Comparison of ENCODE assay signal across 22 cellular contexts in genomic region chr11:46876471-46876870, GRCh38. TPM values are rescaled to one million over a fixed set of nuclear protein-coding genes. Genes with fewer than 3 reads are reported as not detected.
DNase-seq lines count a peak whose midpoint lies in the region; ATAC-seq, FAIRE-seq and TF ChIP-seq lines count a peak whose summit lies in the region.
"Had no signal": no experiment of that assay in that cellular context is flagged by ENCODE, and none has a peak within 500 bp of the region (broad histone marks: within the 10 kb centered on the region; RNA-seq: fewer than 3 reads in every experiment).

No MANE protein-coding gene starts in this region.

- peak overlapping the region; percentile 57 for H3K4me3 Mint-ChIP-seq in endothelial cell (ENCODE audit: unreplicated experiment)
- H3K4me3 Mint-ChIP-seq: CD14-positive monocyte; CD4-positive, alpha-beta memory T cell; GM23338 had no signal

- ATAC-seq in omental fat pad (ENCODE audit: low FRiP score) = no peak
- ATAC-seq in GM19035 (IDR thresholded peaks at IDR 0.05; ENCODE audit: unreplicated experiment) = no peak
- ATAC-seq: GM23338 had no signal

- H3K27me3 ChIP-seq in bronchial epithelial cell (ENCODE audit: control insufficient read depth, insufficient read depth, low read length) (no peaks in the 10 kb centered on the region), adrenal gland (no peaks in the 10 kb centered on the region)
- H3K27me3 ChIP-seq: BLaER1 had no signal

- H3K4me3 ChIP-seq in bronchial epithelial cell (ENCODE audit: low read depth, low read length) (no peak overlapping the region), adrenal gland (no peak overlapping the region)
- H3K4me3 ChIP-seq: BLaER1, GM23338 had no signal

- peaks cover 3% of the 10 kb centered on the region for H3K4me1 Mint-ChIP-seq in endothelial cell (ENCODE audit: unreplicated experiment)
- H3K4me1 Mint-ChIP-seq: CD14-positive monocyte; CD4-positive, alpha-beta memory T cell; GM23338 had no signal

- 93 to 98% (median 95%) methylated on average over 10 to 11 of the region's 11 CpGs for WGBS in adrenal gland, 4 donors

- no peak overlapping the region for H3K27ac Mint-ChIP-seq in endothelial cell (ENCODE audit: unreplicated experiment)
- H3K27ac Mint-ChIP-seq: CD14-positive monocyte, GM23338 had no signal

- peak; percentile 86 for FAIRE-seq in bronchial epithelial cell (lab: Jason Lieb, UNC)
- FAIRE-seq: G401.6, GM12891, H54 had no signal

- DNase-seq in G401 (ENCODE audit: low spot score) (peak; percentile 97), bronchial epithelial cell (ENCODE audit: low read depth) (no peak), endothelial cell (ENCODE audit: low spot score) (no peak), posterior vena cava (ENCODE audit: low spot score) (peak; percentile 72), omental fat pad (ENCODE audit: low spot score) (no peak), adrenal gland (no peak)
- DNase-seq in stimulated activated CD4-positive, alpha-beta T cell treated with anti-CD3 and anti-CD28 coated beads, Interleukin-2, amount 100 ng/mL, for 48 hours = no peak
- DNase-seq: 8988T; CD4-positive, alpha-beta memory T cell; COR-L47; DMS 273 treated with DMSO at 0.1 percent for 48 hours; DMS53; DND-41; EL; HCEC 1CT had no signal

- no peaks in the 10 kb centered on the region for H3K4me1 ChIP-seq in adrenal gland (replicated peaks in 1 of 2)

- H3K9me3 Mint-ChIP-seq in endothelial cell (ENCODE audit: unreplicated experiment) = no peaks in the 10 kb centered on the region
- H3K9me3 Mint-ChIP-seq: CD14-positive monocyte; CD4-positive, alpha-beta memory T cell; GM23338 had no signal

- no peaks in the 10 kb centered on the region for H3K9me3 ChIP-seq in adrenal gland (replicated peaks in 1 of 3)
- H3K9me3 ChIP-seq: BLaER1 had no signal

- no peak overlapping the region for H3K27ac ChIP-seq in adrenal gland
- H3K27ac ChIP-seq: BLaER1 had no signal

- H3K27me3 Mint-ChIP-seq in endothelial cell (ENCODE audit: unreplicated experiment) = no peaks in the 10 kb centered on the region

- H3K36me3 ChIP-seq in bronchial epithelial cell (ENCODE audit: control insufficient read depth, insufficient read depth, low read length) = peaks cover 9% of the 10 kb centered on the region
- peaks cover 0 to 20% of the 10 kb centered on the region in 2 donors for H3K36me3 ChIP-seq in adrenal gland (replicated peaks in 1 of 2)
- H3K36me3 ChIP-seq: BLaER1 had no signal

- peaks cover 42% of the 10 kb centered on the region for H3K36me3 Mint-ChIP-seq in endothelial cell (ENCODE audit: low read depth, unreplicated experiment)
- H3K36me3 Mint-ChIP-seq: CD14-positive monocyte; CD4-positive, alpha-beta memory T cell had no signal

- in situ Hi-C loops in G401 (cut with HindIII; ENCODE audit: low sequenced_read_pairs) = no loop called here

- intact Hi-C loops in posterior vena cava (cut with DNase I) = no loop called here
- intact Hi-C loops in adrenal gland (cut with DNase I) = no loop called here

- no peak for TF ChIP-seq POLR2A in adrenal gland (IDR thresholded peaks at IDR 0.05)

- no peak for TF ChIP-seq CTCF in bronchial epithelial cell (IDR thresholded peaks at IDR 0.05; ENCODE audit: insufficient read depth, low read length, severe bottlenecking)
- TF ChIP-seq CTCF in endothelial cell (IDR thresholded peaks at IDR 0.05; ENCODE audit: unreplicated experiment) = no peak
- no peak for TF ChIP-seq CTCF in omental fat pad (IDR thresholded peaks at IDR 0.05)
- no peak for TF ChIP-seq CTCF in adrenal gland (IDR thresholded peaks at IDR 0.05)

RNA-seq across cellular contexts. Expression of gene CKAP5, which starts 30.4 kb away (rescaled TPM):
- 67.4 and 89.8 TPM in 2 replicates for total RNA-seq in G401 (2014; rRNA removed; shearing (Covaris generic))
- 41.6 and 51.8 TPM in 2 replicates for total RNA-seq in bronchial epithelial cell
- total RNA-seq in endothelial cell (ENCODE audit: unreplicated experiment) = 84.4 TPM
- 10 to 100 TPM; 56.8 to 66.4 TPM for total RNA-seq in posterior vena cava
- total RNA-seq in omental fat pad = 10 to 100 TPM; 27.2 to 37.0 (median 31.6) TPM
- total RNA-seq in adrenal gland = 100 to 1,000 TPM in 4 of 8 donors, 10 to 100 TPM in 4; 71.4 to 174 (median 98.5) TPM
- 10 to 100 TPM; 18.0 to 99.7 (median 18.2) TPM for polyA plus RNA-seq in adrenal gland

RNA-seq across cellular contexts. Expression of gene LRP4, which starts 41.9 kb away (rescaled TPM):
- total RNA-seq in G401 (2014; rRNA removed; shearing (Covaris generic)) = 7.2 and 7.4 TPM in 2 replicates
- 3.3 and 5.0 TPM in 2 replicates for total RNA-seq in bronchial epithelial cell
- 21.8 TPM for total RNA-seq in endothelial cell (ENCODE audit: unreplicated experiment)
- total RNA-seq in posterior vena cava = 10 to 100 TPM in 1 of 2 donors, 1 to 10 TPM in 1; 9.1 to 10.1 TPM
- total RNA-seq in omental fat pad = 1 to 10 TPM; 1.6 to 4.3 (median 3.3) TPM
- total RNA-seq in adrenal gland = 10 to 100 TPM in 6 of 8 donors, 1 to 10 TPM in 2; 5.8 to 24.5 (median 13.4) TPM
- 1 to 10 TPM; 5.9 to 9.7 (median 7.1) TPM for polyA plus RNA-seq in adrenal gland
- total RNA-seq: CD4-positive, alpha-beta memory T cell had no signal
- polyA plus RNA-seq: CD14-positive monocyte; CD4-positive, alpha-beta memory T cell had no signal

Comparison
In these comparisons a context has a peak if more than half of its experiments do, and no peak if none do; other contexts are left out.
1. DNase-seq: peak in G401 (single experiment) and posterior vena cava (single experiment); none in bronchial epithelial cell (single experiment), endothelial cell (single experiment), omental fat pad (single experiment), adrenal gland (0 of 7) and stimulated activated CD4-positive, alpha-beta T cell treated with anti-CD3 and anti-CD28 coated beads, Interleukin-2, amount 100 ng/mL, for 48 hours (0 of 2).